Comparison of ENCODE assay signal across 8 cellular contexts in genomic region chr7:45089314-45089891, GRCh38. TPM values are rescaled to one million over a fixed set of nuclear protein-coding genes. Genes with fewer than 3 reads are reported as not detected.
A peak's percentile ranks its signal among the peaks of the same experiment; 100 is the strongest.
DNase-seq lines count a peak whose midpoint lies in the region; ATAC-seq and TF ChIP-seq lines count a peak whose summit lies in the region.

No MANE protein-coding gene starts in this region.

- peaks cover 9% of the 10 kb centered on the region for H3F3A ChIP-seq in neural cell (ENCODE audit: insufficient read depth, low read length, poor library complexity, severe bottlenecking)

- peak; percentile 59 for TF ChIP-seq RAD21 in neural cell (conservative IDR thresholded peaks at IDR 0.05)

- H3K79me2 ChIP-seq in neural cell (replicated peaks; ENCODE audit: insufficient read depth, low read length) = peaks cover 26% of the 10 kb centered on the region

- no peaks in the 10 kb centered on the region for H3K9me2 ChIP-seq in neural cell (ENCODE audit: insufficient read depth, low read length)

- H3K4me1 ChIP-seq in gastroesophageal sphincter = peaks cover 0 to 25% (median 3%) of the 10 kb centered on the region in 3 donors
- H3K4me1 ChIP-seq in subcutaneous abdominal adipose tissue (ENCODE audit: control insufficient read depth in 5 of 5, insufficient read depth in 5 of 5, low read length in 5 of 5) = peaks cover 0 to 20% (median 9%) of the 10 kb centered on the region in 5 donors

- no peaks in the 10 kb centered on the region for H4K20me1 ChIP-seq in neural cell (ENCODE audit: insufficient read depth)

- peak overlapping the region; percentile 99 for H3K9ac ChIP-seq in neural cell (ENCODE audit: low read length)
- H3K9ac ChIP-seq in subcutaneous abdominal adipose tissue (ENCODE audit: low read length in 5 of 5) = peak overlapping the region in 1 of 5 donors; percentile 62

- peak; percentile 84 for DNase-seq in A172 (ENCODE audit: low spot score)
- DNase-seq in HFF-Myc (ENCODE audit: extremely low read depth, low read depth) = no peak
- peak; percentile 88 for DNase-seq in RWPE1 (ENCODE audit: low spot score)
- no peak for DNase-seq in GDM1 (lab: John Stamatoyannopoulos, UW)

- peak overlapping the region; percentile 31 for H3K27ac ChIP-seq in RWPE1
- peak overlapping the region; percentile 62 to 92 (median 86) for H3K27ac ChIP-seq in gastroesophageal sphincter
- peak overlapping the region; percentile 100 for H3K27ac ChIP-seq in neural cell (ENCODE audit: low read length)
- no peak overlapping the region for H3K27ac ChIP-seq in subcutaneous abdominal adipose tissue (ENCODE audit: low read depth, low read length)

- CTCF ChIA-PET in RWPE1 (lab: Yijun Ruan, JAX) = no interaction called here

- POLR2A ChIA-PET in RWPE1 (lab: Yijun Ruan, JAX; ENCODE audit: low non-redundant PET) = no interaction called here

- H3K36me3 ChIP-seq in gastroesophageal sphincter = peaks cover 0 to 17% of the 10 kb centered on the region in 2 donors
- H3K36me3 ChIP-seq in neural cell (ENCODE audit: insufficient read depth, low read length) = no peaks in the 10 kb centered on the region
- H3K36me3 ChIP-seq in subcutaneous abdominal adipose tissue (ENCODE audit: control insufficient read depth in 5 of 5, insufficient read depth in 5 of 5, low read length in 5 of 5) = no peaks in the 10 kb centered on the region

- peaks cover 4% of the 10 kb centered on the region for H3K36me3 Mint-ChIP-seq in activated naive CD4-positive, alpha-beta T cell treated with anti-CD3 and anti-CD28 coated beads, Interleukin-2, amount 50 U/mL, for 24 hours

- H3K4me3 ChIP-seq in HFF-Myc (replicated peaks; ENCODE audit: low read depth, low read length) (peak overlapping the region; percentile 47), gastroesophageal sphincter (peak overlapping the region; percentile 66 to 79), neural cell (ENCODE audit: low read length) (peak overlapping the region; percentile 97), subcutaneous abdominal adipose tissue (ENCODE audit: low read depth in 1 of 5, low read length in 5 of 5) (peak overlapping the region in 4 of 5 donors; percentile 43 to 71 (median 61))

- peaks cover 5% of the 10 kb centered on the region for H3K27me3 Mint-ChIP-seq in activated naive CD4-positive, alpha-beta T cell treated with anti-CD3 and anti-CD28 coated beads, Interleukin-2, amount 50 U/mL, for 24 hours

- peak overlapping the region; percentile 70 for H3K4me3 Mint-ChIP-seq in activated naive CD4-positive, alpha-beta T cell treated with anti-CD3 and anti-CD28 coated beads, Interleukin-2, amount 50 U/mL, for 24 hours

- ATAC-seq in gastroesophageal sphincter = peak; percentile 65

- H3K4me1 Mint-ChIP-seq in activated naive CD4-positive, alpha-beta T cell treated with anti-CD3 and anti-CD28 coated beads, Interleukin-2, amount 50 U/mL, for 24 hours = peaks cover 3% of the 10 kb centered on the region

- peak overlapping the region; percentile 100 for H3K4me2 ChIP-seq in neural cell (ENCODE audit: low read length)

- no peak for TF ChIP-seq CTCF in HFF-Myc (IDR thresholded peaks at IDR 0.05; ENCODE audit: low read depth, low read length, missing control alignments)
- no peak for TF ChIP-seq CTCF in RWPE1 (conservative IDR thresholded peaks at IDR 0.05; ENCODE audit: low read depth)
- no peak for TF ChIP-seq CTCF in gastroesophageal sphincter (IDR thresholded peaks at IDR 0.05)
- TF ChIP-seq CTCF in neural cell (IDR thresholded peaks at IDR 0.05; ENCODE audit: poor library complexity, severe bottlenecking) = peak; percentile 12

- no peak overlapping the region for H3K27ac Mint-ChIP-seq in activated naive CD4-positive, alpha-beta T cell treated with anti-CD3 and anti-CD28 coated beads, Interleukin-2, amount 50 U/mL, for 24 hours

- WGBS in gastroesophageal sphincter (ENCODE audit: low coverage in 1 of 2), 2 donors = 0 to 15% methylated on average over 1 to 8 of the region's 22 CpGs

- H3K9me3 ChIP-seq in gastroesophageal sphincter (peaks cover 0 to 5% (median 0%) of the 10 kb centered on the region in 3 donors), neural cell (ENCODE audit: low read length) (no peaks in the 10 kb centered on the region), subcutaneous abdominal adipose tissue (ENCODE audit: control insufficient read depth in 5 of 5, low read length in 5 of 5) (no peaks in the 10 kb centered on the region)

- no peak for TF ChIP-seq EP300 in gastroesophageal sphincter (IDR thresholded peaks at IDR 0.05)
- TF ChIP-seq EP300 in neural cell (conservative IDR thresholded peaks at IDR 0.05; ENCODE audit: poor library complexity, severe bottlenecking) = peak; percentile 84

- no peaks in the 10 kb centered on the region for H3K27me3 ChIP-seq in gastroesophageal sphincter
- no peaks in the 10 kb centered on the region for H3K27me3 ChIP-seq in neural cell (ENCODE audit: insufficient read depth, low read depth, low read length)
- peaks cover 0 to 9% (median 4%) of the 10 kb centered on the region in 5 donors for H3K27me3 ChIP-seq in subcutaneous abdominal adipose tissue (ENCODE audit: control insufficient read depth in 5 of 5, insufficient read depth in 4 of 5, low read length in 5 of 5)

- H2AFZ ChIP-seq in neural cell (ENCODE audit: low read depth, low read length) = peak overlapping the region; percentile 87

- H3K9me3 Mint-ChIP-seq in activated naive CD4-positive, alpha-beta T cell treated with anti-CD3 and anti-CD28 coated beads, Interleukin-2, amount 50 U/mL, for 24 hours = peaks cover 5% of the 10 kb centered on the region

- no peak for TF ChIP-seq POLR2A in gastroesophageal sphincter (IDR thresholded peaks at IDR 0.05)

TF ChIP-seq in neural cell, 6 proteins besides CTCF, POLR2A, EP300 and RAD21:
- TF ChIP-seq REST (IDR thresholded peaks at IDR 0.05; ENCODE audit: borderline replicate concordance) (peak; percentile 84), EZH2 (IDR thresholded peaks at IDR 0.05; ENCODE audit: borderline replicate concordance, insufficient read depth, low read length, poor library complexity, severe bottlenecking) (no peak), MXI1 (conservative IDR thresholded peaks at IDR 0.05; ENCODE audit: poor library complexity, severe bottlenecking) (peak; percentile 95), SMC3 (conservative IDR thresholded peaks at IDR 0.05; ENCODE audit: poor library complexity) (peak; percentile 58), POLR2AphosphoS5 (IDR thresholded peaks at IDR 0.05) (peak; percentile 82), TAF1 (IDR thresholded peaks at IDR 0.05; ENCODE audit: low read depth) (peak; percentile 79)

RNA-seq across cellular contexts. Expression of gene NACAD, which starts 0.6 kb away (rescaled TPM):
- total RNA-seq in A172 (2014; rRNA removed; shearing (Covaris generic)) = 5.9 and 6.6 TPM in 2 replicates
- 10 to 100 TPM in 1 of 4 donors, 1 to 10 TPM in 3; 6.0 to 10.6 (median 7.2) TPM for total RNA-seq in gastroesophageal sphincter
- 8.5 and 14.5 TPM in 2 replicates for polyA plus RNA-seq in neural cell
- 13.9 and 19.6 TPM in 2 replicates for polyA minus RNA-seq in neural cell

RNA-seq across cellular contexts. Expression of gene TBRG4, which starts 22.1 kb away (rescaled TPM):
- total RNA-seq in A172 (2014; rRNA removed; shearing (Covaris generic)) = 124 and 132 TPM in 2 replicates
- 10 to 100 TPM; 38.7 to 66.6 (median 54.7) TPM for total RNA-seq in gastroesophageal sphincter
- polyA plus RNA-seq in neural cell = 52.8 and 75.3 TPM in 2 replicates
- polyA minus RNA-seq in neural cell = 36.2 and 49.7 TPM in 2 replicates

Comparison
In these comparisons a context has a peak if more than half of its experiments do, and no peak if none do; other contexts are left out.
1. DNase-seq: peak in A172 (single experiment) and RWPE1 (single experiment); none in HFF-Myc (single experiment) and GDM1 (single experiment).
2. H3K4me3 ChIP-seq: peak in every context shown above with its lines; median percentile 97 in neural cell; 72 in gastroesophageal sphincter; 61 in subcutaneous abdominal adipose tissue; 47 in HFF-Myc.